ENCODE assay signal across 21 cellular contexts in genomic region chr5:15643731-15644130, GRCh38.
DNase-seq lines count a peak whose midpoint lies in the region; ATAC-seq and TF ChIP-seq lines count a peak whose summit lies in the region.
"Had no signal": no experiment of that assay in that cellular context is flagged by ENCODE, and none has a peak within 500 bp of the region (broad histone marks: within the 10 kb centered on the region; RNA-seq: fewer than 3 reads in every experiment).

No MANE protein-coding gene starts in this region.

- 0 out of 2 replicates have a peak overlapping the region, but pooled peaks have one; percentile 3 for H3K27ac Mint-ChIP-seq in WTC11
- peak overlapping the region; percentile 9 for H3K27ac Mint-ChIP-seq in endothelial cell (ENCODE audit: unreplicated experiment)
- H3K27ac Mint-ChIP-seq: B cell; CD4-positive, CD25-positive, alpha-beta regulatory T cell; CD8-positive, alpha-beta T cell had no signal

- peaks cover 6 to 29% (median 9%) of the 10 kb centered on the region in 3 donors for H3K4me1 ChIP-seq in gastroesophageal sphincter
- peaks cover 5 to 8% of the 10 kb centered on the region in 2 donors for H3K4me1 ChIP-seq in uterus
- H3K4me1 ChIP-seq: Caco-2 had no signal

- WGBS in gastroesophageal sphincter (ENCODE audit: low coverage in 1 of 2), 2 donors = 6 to 24% methylated on average over 2 to 3 of the region's 3 CpGs

- H3K27ac ChIP-seq in gastroesophageal sphincter (no peak overlapping the region), uterus (peak overlapping the region; percentile 44 to 47)
- H3K27ac ChIP-seq: BLaER1, C4-2B, GM23248 had no signal

- POLR2A ChIA-PET in WTC11 (lab: Charles Lee) = no interaction called here

- ATAC-seq in WTC11 = no peak
- ATAC-seq in gastroesophageal sphincter = peak; percentile 36
- no peak for ATAC-seq in GM18858 (IDR thresholded peaks at IDR 0.05; ENCODE audit: unreplicated experiment)
- no peak for ATAC-seq in HG02840 (IDR thresholded peaks at IDR 0.05; ENCODE audit: low FRiP score, unreplicated experiment)
- ATAC-seq: CD8-positive, alpha-beta T cell; GM12878 had no signal

- intact Hi-C loops in uterus (cut with DNase I; ENCODE audit: low total_unique reads) = no loop called here

- H3K4me3 ChIP-seq in gastroesophageal sphincter = no peak overlapping the region
- H3K4me3 ChIP-seq in uterus = no peak overlapping the region
- H3K4me3 ChIP-seq: BLaER1, GM12878, GM23248 had no signal

- H3K4me3 Mint-ChIP-seq in WTC11 = no peak overlapping the region
- no peak overlapping the region for H3K4me3 Mint-ChIP-seq in endothelial cell (ENCODE audit: unreplicated experiment)
- H3K4me3 Mint-ChIP-seq: B cell; CD4-positive, CD25-positive, alpha-beta regulatory T cell; CD8-positive, alpha-beta T cell had no signal

- CTCF ChIA-PET in WTC11 (lab: Charles Lee) = no interaction called here

- no peaks in the 10 kb centered on the region for H3K9me3 ChIP-seq in gastroesophageal sphincter
- H3K9me3 ChIP-seq in uterus = no peaks in the 10 kb centered on the region
- H3K9me3 ChIP-seq: Caco-2 had no signal

- H3K36me3 ChIP-seq in gastroesophageal sphincter (no peaks in the 10 kb centered on the region), uterus (no peaks in the 10 kb centered on the region)
- H3K36me3 ChIP-seq: BLaER1 had no signal

- TF ChIP-seq EP300 in gastroesophageal sphincter (IDR thresholded peaks at IDR 0.05) = no peak

- H3K9me3 Mint-ChIP-seq in WTC11 (peaks cover 7% of the 10 kb centered on the region), endothelial cell (ENCODE audit: unreplicated experiment) (no peaks in the 10 kb centered on the region)

- H3K4me1 Mint-ChIP-seq in WTC11 (peaks cover 49% of the 10 kb centered on the region), endothelial cell (ENCODE audit: unreplicated experiment) (peaks cover 24% of the 10 kb centered on the region)
- H3K4me1 Mint-ChIP-seq: B cell; CD4-positive, CD25-positive, alpha-beta regulatory T cell had no signal

- no peak for DNase-seq in WTC11 (ENCODE audit: low spot score)
- no peak for DNase-seq in endothelial cell (ENCODE audit: low spot score)
- no peak for DNase-seq in uterus
- DNase-seq in NCI-H69 (lab: John Stamatoyannopoulos, UW) = no peak
- no peak for DNase-seq in kidney glomerular epithelial cell (lab: John Stamatoyannopoulos, UW)
- DNase-seq: Caco-2; CD4-positive, CD25-positive, alpha-beta regulatory T cell; CD8-positive, alpha-beta T cell; DMS153; EL; GDM1; GM23248; H7; HCEC 1CT had no signal

- H3K27me3 ChIP-seq in gastroesophageal sphincter (no peaks in the 10 kb centered on the region), uterus (no peaks in the 10 kb centered on the region)
- H3K27me3 ChIP-seq: BLaER1 had no signal

- H3K36me3 Mint-ChIP-seq in WTC11 (0 out of 2 replicates have a peak, but pooled peaks cover 4% of the 10 kb centered on the region), endothelial cell (ENCODE audit: low read depth, unreplicated experiment) (peaks cover 24% of the 10 kb centered on the region)
- H3K36me3 Mint-ChIP-seq: CD4-positive, CD25-positive, alpha-beta regulatory T cell; CD8-positive, alpha-beta T cell had no signal

- H3K27me3 Mint-ChIP-seq in WTC11 (ENCODE audit: low read depth) = no peaks in the 10 kb centered on the region; the same call in 1 of the 2 replicates
- H3K27me3 Mint-ChIP-seq in endothelial cell (ENCODE audit: unreplicated experiment) = peaks cover 6% of the 10 kb centered on the region
- H3K27me3 Mint-ChIP-seq: B cell; CD4-positive, CD25-positive, alpha-beta regulatory T cell had no signal

- no peak for TF ChIP-seq POLR2A in gastroesophageal sphincter (IDR thresholded peaks at IDR 0.05)
- TF ChIP-seq POLR2A in uterus (IDR thresholded peaks at IDR 0.05) = no peak

- TF ChIP-seq CTCF in WTC11 (IDR thresholded peaks at IDR 0.05) = no peak
- TF ChIP-seq CTCF in endothelial cell (IDR thresholded peaks at IDR 0.05; ENCODE audit: unreplicated experiment) = no peak
- TF ChIP-seq CTCF in gastroesophageal sphincter (IDR thresholded peaks at IDR 0.05) = no peak
- TF ChIP-seq CTCF in uterus (IDR thresholded peaks at IDR 0.05) = no peak

TF ChIP-seq in WTC11, 78 proteins besides CTCF, POLR2A, EP300 and RAD21 (continues in another document):
- TF ChIP-seq E2F4 (CRISPR knock-in tag; IDR thresholded peaks at IDR 0.05; ENCODE audit: borderline replicate concordance, low read depth) (no peak), TEAD1 (CRISPR knock-in tag; IDR thresholded peaks at IDR 0.05) (no peak), TEAD4 (CRISPR knock-in tag; IDR thresholded peaks at IDR 0.05) (no peak), GABPB1 (CRISPR knock-in tag; IDR thresholded peaks at IDR 0.05) (no peak), ZNF416 (CRISPR knock-in tag; IDR thresholded peaks at IDR 0.05) (no peak), NR3C1 (CRISPR knock-in tag; conservative IDR thresholded peaks at IDR 0.05; ENCODE audit: low read depth) (no peak), FOXJ3 (CRISPR knock-in tag; IDR thresholded peaks at IDR 0.05; ENCODE audit: borderline replicate concordance) (no peak), ZMAT4 (CRISPR knock-in tag; IDR thresholded peaks at IDR 0.05) (no peak), ZNF219 (CRISPR knock-in tag; IDR thresholded peaks at IDR 0.05; ENCODE audit: borderline replicate concordance) (no peak), EMX1 (CRISPR knock-in tag; IDR thresholded peaks at IDR 0.05) (no peak), ZNF138 (CRISPR knock-in tag; conservative IDR thresholded peaks at IDR 0.05) (no peak), AR (CRISPR knock-in tag; IDR thresholded peaks at IDR 0.05) (no peak), MLX (CRISPR knock-in tag; IDR thresholded peaks at IDR 0.05) (no peak), NFE2L1 (CRISPR knock-in tag; IDR thresholded peaks at IDR 0.05) (no peak), ATF3 (CRISPR knock-in tag; conservative IDR thresholded peaks at IDR 0.05) (no peak), HMGXB4 (CRISPR knock-in tag; IDR thresholded peaks at IDR 0.05) (no peak)

Comparison
In these comparisons a context has a peak if more than half of its experiments do, and no peak if none do; other contexts are left out.
1. H3K27ac ChIP-seq: peak in uterus (2 of 2); none in gastroesophageal sphincter (0 of 4).